Comparison of ENCODE assay signal across 8 cellular contexts in the genomic region with DNA sequence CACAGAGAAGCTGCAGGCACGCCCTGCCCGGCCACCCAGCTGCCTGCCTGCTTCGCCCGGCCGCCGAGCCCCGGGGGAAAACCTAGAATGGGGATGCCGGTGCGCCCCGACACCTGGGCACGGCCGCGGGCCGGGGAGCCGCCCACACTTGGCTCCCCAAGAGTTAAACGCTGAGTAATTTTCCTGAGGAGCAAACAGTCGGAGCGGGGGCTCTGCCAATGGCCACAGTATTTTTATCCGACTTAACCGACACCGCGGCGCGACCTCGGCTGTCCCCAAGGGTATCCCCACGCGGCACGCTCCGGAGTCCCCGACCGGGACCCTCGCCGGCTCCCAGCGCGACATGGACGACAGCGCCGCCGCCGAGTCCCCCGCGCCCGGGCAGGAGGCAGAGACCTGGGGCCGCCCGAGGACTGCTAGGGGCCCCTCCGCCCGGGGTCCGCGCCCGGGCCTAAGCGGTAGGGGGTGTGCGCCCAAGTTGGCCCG. TPM values are rescaled to one million over a fixed set of nuclear protein-coding genes. Genes with fewer than 3 reads are reported as not detected.
A peak's percentile ranks its signal among the peaks of the same experiment; 100 is the strongest.
DNase-seq lines count a peak whose midpoint lies in the region; ATAC-seq, FAIRE-seq and TF ChIP-seq lines count a peak whose summit lies in the region.

No MANE protein-coding gene starts in this region.

- POLR2A ChIA-PET in WTC11 (lab: Charles Lee) (interaction anchor here (0.6 kb wide), 1 partner anchor 270 kb away, joined by 3 read pairs; no protein-coding TSS in a partner anchor), endothelial cell of umbilical vein (lab: Charles Lee) (no interaction called here)

- H2AFZ ChIP-seq in endothelial cell of umbilical vein (ENCODE audit: low read depth, low read length), result peak overlapping the region; percentile 75

- peaks cover 54% of the 10 kb centered on the region for H4K20me1 ChIP-seq in BLaER1
- no peaks in the 10 kb centered on the region for H4K20me1 ChIP-seq in endothelial cell of umbilical vein (replicated peaks; ENCODE audit: control insufficient read depth, extremely low read depth, insufficient read depth, low read length)

- H3K4me1 ChIP-seq in BLaER1 (peaks cover 66% of the 10 kb centered on the region), endothelial cell of umbilical vein (ENCODE audit: control insufficient read depth, extremely low read depth, insufficient read depth, low read length) (peaks cover 12% of the 10 kb centered on the region), tibial artery (peaks cover 0 to 30% (median 16%) of the 10 kb centered on the region in 4 donors)

- H3K36me3 Mint-ChIP-seq in WTC11, result peaks cover 3% of the 10 kb centered on the region; the same call in 1 of the 2 replicates
- H3K36me3 Mint-ChIP-seq in natural killer cell, result no peaks in the 10 kb centered on the region

- H3K4me3 Mint-ChIP-seq in WTC11 (peak overlapping the region; percentile 77), natural killer cell (peak overlapping the region; percentile 83)

- peak; percentile 40 for DNase-seq in WTC11 (ENCODE audit: low spot score)
- DNase-seq in endothelial cell of umbilical vein (ENCODE audit: low read depth, low spot score), result peak; percentile 35
- DNase-seq in natural killer cell, result peak; percentile 37
- no peak for DNase-seq in tibial artery
- DNase-seq in foreskin melanocyte, result no peak

- peaks cover 48% of the 10 kb centered on the region for H3K4me1 Mint-ChIP-seq in WTC11
- peaks cover 44 to 48% of the 10 kb centered on the region in 2 donors for H3K4me1 Mint-ChIP-seq in natural killer cell

- H3K9me3 Mint-ChIP-seq in WTC11 (0 out of 2 replicates have a peak, but pooled peaks cover 3% of the 10 kb centered on the region), natural killer cell (no peaks in the 10 kb centered on the region)

- intact Hi-C loops in endothelial cell of umbilical vein (cut with micrococcal nuclease) (loop anchor here (5.0 to 10.0 kb wide), 3 partner anchors 389 to 869 kb away; a partner anchor contains a TSS), natural killer cell (cut with micrococcal nuclease) (no loop called here), tibial artery (cut with DNase I; ENCODE audit: low total_unique reads) (no loop called here)

- H3K9ac ChIP-seq in BLaER1, result peak overlapping the region; percentile 95
- H3K9ac ChIP-seq in endothelial cell of umbilical vein (replicated peaks; ENCODE audit: extremely low read depth, insufficient read depth, low read length), result peak overlapping the region; percentile 43

- H3K27ac Mint-ChIP-seq in WTC11 (no peak overlapping the region), natural killer cell (peak overlapping the region; percentile 76 to 86)

- CTCF ChIA-PET in WTC11 (lab: Charles Lee) (interaction anchor here (0.7 to 1.0 kb wide), 4 partner anchors 16 to 390 kb away, joined by 3 to 5 read pairs (median 3); no protein-coding TSS in a partner anchor), endothelial cell of umbilical vein (lab: Charles Lee) (interaction anchor here (0.9 to 1.4 kb wide), 7 partner anchors 10 to 99 kb away, joined by 3 to 5 read pairs (median 4); no protein-coding TSS in a partner anchor)

- TF ChIP-seq CTCF in WTC11 (IDR thresholded peaks at IDR 0.05), result no peak
- no peak for TF ChIP-seq CTCF in endothelial cell of umbilical vein (IDR thresholded peaks at IDR 0.05; ENCODE audit: extremely low read depth in 1 of 2, insufficient read depth in 1 of 2, low read depth in 1 of 2, low read length in 2 of 2)
- no peak for TF ChIP-seq CTCF in natural killer cell (IDR thresholded peaks at IDR 0.05)
- no peak for TF ChIP-seq CTCF in tibial artery (IDR thresholded peaks at IDR 0.05)

- H3K79me2 ChIP-seq in endothelial cell of umbilical vein (ENCODE audit: control insufficient read depth, insufficient read depth, low read length), result peaks cover 19% of the 10 kb centered on the region

- H3K27ac ChIP-seq in BLaER1 (peak overlapping the region; percentile 93), endothelial cell of umbilical vein (ENCODE audit: insufficient read depth, low read depth, low read length) (peak overlapping the region; percentile 13), tibial artery (peak overlapping the region; percentile 53 to 68)

- FAIRE-seq in endothelial cell of umbilical vein (lab: Jason Lieb, UNC), result peak; percentile 21

- TF ChIP-seq POLR2A in endothelial cell of umbilical vein (IDR thresholded peaks at IDR 0.05; ENCODE audit: low read depth, low read length), result no peak

- H3K27me3 ChIP-seq in BLaER1 (no peaks in the 10 kb centered on the region), endothelial cell of umbilical vein (ENCODE audit: control insufficient read depth in 2 of 2, insufficient read depth in 2 of 2, low read length in 2 of 2) (peaks cover 0 to 3% of the 10 kb centered on the region in 2 experiments), tibial artery (no peaks in the 10 kb centered on the region)

- peak overlapping the region; percentile 91 for H3K4me2 ChIP-seq in BLaER1
- H3K4me2 ChIP-seq in endothelial cell of umbilical vein (ENCODE audit: insufficient read depth, low read length), result peak overlapping the region; percentile 88

- H3K9me3 ChIP-seq in BLaER1, result no peaks in the 10 kb centered on the region
- no peaks in the 10 kb centered on the region for H3K9me3 ChIP-seq in endothelial cell of umbilical vein (replicated peaks; ENCODE audit: control insufficient read depth, insufficient read depth, low read length)
- no peaks in the 10 kb centered on the region for H3K9me3 ChIP-seq in tibial artery

- H3K4me3 ChIP-seq in BLaER1 (peak overlapping the region; percentile 98), endothelial cell of umbilical vein (replicated peaks in 1 of 3; ENCODE audit: insufficient read depth in 1 of 3, low read depth in 1 of 3, low read length in 3 of 3) (peak overlapping the region; percentile 70 to 87 (median 84)), tibial artery (peak overlapping the region; percentile 88)

- ATAC-seq in GM19324 (IDR thresholded peaks at IDR 0.05; ENCODE audit: low FRiP score, unreplicated experiment), result peak; percentile 42
- ATAC-seq in HG03196 (IDR thresholded peaks at IDR 0.05; ENCODE audit: unreplicated experiment), result peak; percentile 34
- ATAC-seq in WTC11, result peak; percentile 3; the same call in 1 of the 2 replicates
- no peak for ATAC-seq in natural killer cell

- H3K9me1 ChIP-seq in endothelial cell of umbilical vein (replicated peaks; ENCODE audit: control insufficient read depth, extremely low read depth, insufficient read depth, low read length), result no peaks in the 10 kb centered on the region

- BruUV-seq in endothelial cell of umbilical vein (replicated peaks; lab: Mats Ljungman, UMichigan), result no TSS peak

- dilution Hi-C loops in endothelial cell of umbilical vein (cut with MboI; ENCODE audit: extremely low pct_ligation_motif_present, low sequenced_read_pairs), result no loop called here

- H3K36me3 ChIP-seq in BLaER1 (peaks cover 18% of the 10 kb centered on the region), endothelial cell of umbilical vein (ENCODE audit: control insufficient read depth in 2 of 2, extremely low read depth in 1 of 2, insufficient read depth in 2 of 2, low read length in 2 of 2) (no peaks in the 10 kb centered on the region), tibial artery (no peaks in the 10 kb centered on the region)

- H3K27me3 Mint-ChIP-seq in WTC11 (ENCODE audit: low read depth) (no peaks in the 10 kb centered on the region; the same call in 1 of the 2 replicates), natural killer cell (ENCODE audit: low read depth in 2 of 2) (peaks cover 0 to 2% of the 10 kb centered on the region in 2 donors)

TF ChIP-seq in WTC11, 78 proteins besides CTCF, POLR2A, EP300 and RAD21 (continues in another document):
- 0 out of 2 replicates have a peak, but pooled peaks have one; percentile 17 for TF ChIP-seq GABPB1 (CRISPR knock-in tag; IDR thresholded peaks at IDR 0.05)
- TF ChIP-seq, protein P1, sequence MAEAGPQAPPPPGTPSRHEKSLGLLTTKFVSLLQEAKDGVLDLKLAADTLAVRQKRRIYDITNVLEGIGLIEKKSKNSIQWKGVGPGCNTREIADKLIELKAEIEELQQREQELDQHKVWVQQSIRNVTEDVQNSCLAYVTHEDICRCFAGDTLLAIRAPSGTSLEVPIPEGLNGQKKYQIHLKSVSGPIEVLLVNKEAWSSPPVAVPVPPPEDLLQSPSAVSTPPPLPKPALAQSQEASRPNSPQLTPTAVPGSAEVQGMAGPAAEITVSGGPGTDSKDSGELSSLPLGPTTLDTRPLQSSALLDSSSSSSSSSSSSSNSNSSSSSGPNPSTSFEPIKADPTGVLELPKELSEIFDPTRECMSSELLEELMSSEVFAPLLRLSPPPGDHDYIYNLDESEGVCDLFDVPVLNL (CRISPR knock-in tag; IDR thresholded peaks at IDR 0.05; ENCODE audit: borderline replicate concordance, low read depth), result no peak

TF ChIP-seq in endothelial cell of umbilical vein, 7 proteins besides CTCF, POLR2A, EP300 and RAD21:
- peak; percentile 2 for TF ChIP-seq POLR2AphosphoS5 (IDR thresholded peaks at IDR 0.05; ENCODE audit: insufficient read depth, low read depth, low read length)
- no peak for TF ChIP-seq JUN (IDR thresholded peaks at IDR 0.05; ENCODE audit: borderline replicate concordance, insufficient read depth, insufficient read length, low read depth)
- TF ChIP-seq MYC (IDR thresholded peaks at IDR 0.05; ENCODE audit: low read depth, low read length), result no peak
- TF ChIP-seq, protein P2, sequence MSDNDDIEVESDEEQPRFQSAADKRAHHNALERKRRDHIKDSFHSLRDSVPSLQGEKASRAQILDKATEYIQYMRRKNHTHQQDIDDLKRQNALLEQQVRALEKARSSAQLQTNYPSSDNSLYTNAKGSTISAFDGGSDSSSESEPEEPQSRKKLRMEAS (IDR thresholded peaks at IDR 0.05; ENCODE audit: insufficient read depth, insufficient read length), result no peak

RNA-seq across cellular contexts. Expression of a gene that starts 0.6 kb away (rescaled TPM):
- 39.2 to 44.7 TPM (median 42.6 TPM) in 3 replicates for total RNA-seq in WTC11 (2021)
- 43.2 and 44.6 TPM in 2 replicates for total RNA-seq in endothelial cell of umbilical vein
- 31.1 and 34.2 TPM in 2 replicates for polyA plus RNA-seq in endothelial cell of umbilical vein
- polyA plus RNA-seq in endothelial cell of umbilical vein (2011; cell fraction: cytosol; rRNA removed), result 38.9 and 44.9 TPM in 2 replicates
- polyA plus RNA-seq in endothelial cell of umbilical vein (2011; cell fraction: nucleus; rRNA removed), result 34.7 and 35.8 TPM in 2 replicates
- 60.1 and 78.8 TPM in 2 replicates for polyA plus RNA-seq in endothelial cell of umbilical vein (2012)
- 74.3 and 78.8 TPM in 2 replicates for polyA minus RNA-seq in endothelial cell of umbilical vein
- 8.3 TPM for polyA minus RNA-seq in endothelial cell of umbilical vein (2011; cell fraction: cytosol; rRNA and poly(A)+ RNA removed)
- polyA minus RNA-seq in endothelial cell of umbilical vein (2011; cell fraction: nucleus; rRNA and poly(A)+ RNA removed), result 23.0 and 39.3 TPM in 2 replicates
- total RNA-seq in natural killer cell, result 10 to 100 TPM; 36.3 to 60.4 (median 37.5) TPM

Comparison
In these comparisons a context has a peak if more than half of its experiments do, and no peak if none do; other contexts are left out.
1. H3K27ac ChIP-seq: peak in every context shown above with its lines; median percentile 93 in BLaER1; 60 in tibial artery; 13 in endothelial cell of umbilical vein.
2. ATAC-seq: peak in GM19324 (single experiment), HG03196 (single experiment) and WTC11 (single experiment); none in natural killer cell (0 of 3).
3. DNase-seq: peak in WTC11 (single experiment), endothelial cell of umbilical vein (single experiment) and natural killer cell (single experiment); none in tibial artery (0 of 2) and foreskin melanocyte (single experiment).
4. Peak in every context shown above with its lines, with median percentiles within 50 percentile points of each other: H3K4me3 ChIP-seq.